ENCODE assay signal across 2 cellular contexts in the genomic region with DNA sequence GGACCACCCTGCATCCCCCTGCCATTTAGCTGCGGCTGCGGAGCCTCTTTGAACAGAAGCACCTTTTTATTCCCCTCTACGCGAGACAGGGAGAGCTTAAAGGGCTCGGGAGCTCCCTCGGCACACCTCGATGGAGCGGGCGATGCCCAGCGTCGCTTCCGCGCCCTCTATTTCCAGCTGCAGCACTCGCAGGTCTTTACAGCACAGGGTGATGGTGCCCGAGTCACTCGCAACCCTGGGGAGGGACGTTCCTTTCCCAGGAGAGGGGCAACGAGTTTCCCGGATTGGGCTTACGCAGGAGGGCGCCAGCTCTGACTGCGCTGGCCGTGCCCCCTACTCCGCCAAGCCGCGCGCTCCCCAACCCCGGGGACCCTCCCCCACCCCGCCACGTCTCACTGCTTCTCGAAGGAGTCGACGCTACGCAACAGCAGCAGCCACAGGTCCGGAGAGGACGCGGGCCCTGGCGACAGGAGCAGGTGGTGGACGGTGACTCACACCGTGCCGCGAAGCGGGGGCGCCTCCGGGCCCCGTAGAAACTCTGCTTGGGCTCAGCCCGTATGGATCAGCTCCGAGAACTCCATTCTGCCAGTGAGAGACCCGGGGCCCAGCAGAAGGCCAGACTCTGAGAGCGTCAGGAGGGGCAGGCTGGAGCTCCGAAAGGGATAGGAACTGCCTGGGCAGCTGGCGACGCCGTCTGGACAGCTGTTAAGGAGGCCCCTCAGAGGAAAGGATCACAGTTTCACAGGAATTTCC.
TF ChIP-seq lines count a peak whose summit lies in the region.

No MANE protein-coding gene starts in this region.

TF ChIP-seq in SK-N-SH, 30 proteins besides CTCF, POLR2A, EP300 and RAD21:
- TF ChIP-seq MAX (IDR thresholded peaks at IDR 0.05; ENCODE audit: low read depth): peak; percentile 75
- peak; percentile 28; the same call in 1 of the 2 replicates for TF ChIP-seq FOSL2 (IDR thresholded peaks at IDR 0.05; ENCODE audit: borderline replicate concordance, low read depth)
- no peak for TF ChIP-seq TEAD4 (IDR thresholded peaks at IDR 0.05; ENCODE audit: borderline replicate concordance, insufficient read depth)
- TF ChIP-seq, protein P1, sequence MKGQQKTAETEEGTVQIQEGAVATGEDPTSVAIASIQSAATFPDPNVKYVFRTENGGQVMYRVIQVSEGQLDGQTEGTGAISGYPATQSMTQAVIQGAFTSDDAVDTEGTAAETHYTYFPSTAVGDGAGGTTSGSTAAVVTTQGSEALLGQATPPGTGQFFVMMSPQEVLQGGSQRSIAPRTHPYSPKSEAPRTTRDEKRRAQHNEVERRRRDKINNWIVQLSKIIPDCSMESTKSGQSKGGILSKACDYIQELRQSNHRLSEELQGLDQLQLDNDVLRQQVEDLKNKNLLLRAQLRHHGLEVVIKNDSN (IDR thresholded peaks at IDR 0.05; ENCODE audit: borderline replicate concordance, low read depth): no peak
TF ChIP-seq in SK-N-SH: peak in this region for 2.

TF ChIP-seq in HepG2, 621 proteins besides CTCF, POLR2A, EP300 and RAD21 (continues in another document):
- TF ChIP-seq HOMEZ (CRISPR knock-in tag; IDR thresholded peaks at IDR 0.05; ENCODE audit: low read depth): no peak
- no peak for TF ChIP-seq MNT (IDR thresholded peaks at IDR 0.05)
- TF ChIP-seq STAT6 (CRISPR knock-in tag; IDR thresholded peaks at IDR 0.05; ENCODE audit: borderline replicate concordance): no peak
- no peak for TF ChIP-seq RFX5 (IDR thresholded peaks at IDR 0.05; ENCODE audit: low read depth, low read length)
- TF ChIP-seq, protein P2, sequence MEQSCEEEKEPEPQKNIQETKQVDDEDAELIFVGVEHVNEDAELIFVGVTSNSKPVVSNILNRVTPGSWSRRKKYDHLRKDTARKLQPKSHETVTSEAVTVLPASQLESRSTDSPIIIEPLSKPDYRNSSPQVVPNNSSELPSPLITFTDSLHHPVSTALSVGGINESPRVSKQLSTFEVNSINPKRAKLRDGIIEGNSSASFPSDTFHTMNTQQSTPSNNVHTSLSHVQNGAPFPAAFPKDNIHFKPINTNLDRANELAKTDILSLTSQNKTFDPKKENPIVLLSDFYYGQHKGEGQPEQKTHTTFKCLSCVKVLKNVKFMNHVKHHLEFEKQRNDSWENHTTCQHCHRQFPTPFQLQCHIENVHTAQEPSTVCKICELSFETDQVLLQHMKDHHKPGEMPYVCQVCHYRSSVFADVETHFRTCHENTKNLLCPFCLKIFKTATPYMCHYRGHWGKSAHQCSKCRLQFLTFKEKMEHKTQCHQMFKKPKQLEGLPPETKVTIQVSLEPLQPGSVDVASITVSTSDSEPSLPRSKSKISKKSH (CRISPR knock-in tag; IDR thresholded peaks at IDR 0.05; ENCODE audit: borderline replicate concordance): peak; percentile 63; the same call in 1 of the 2 replicates
- no peak for TF ChIP-seq SETDB1 (CRISPR knock-in tag; IDR thresholded peaks at IDR 0.05; ENCODE audit: borderline replicate concordance)
- no peak for TF ChIP-seq ZNF264 (CRISPR knock-in tag; IDR thresholded peaks at IDR 0.05)
- TF ChIP-seq FIP1L1 (IDR thresholded peaks at IDR 0.05; ENCODE audit: borderline replicate concordance, insufficient read depth, low read depth, low read length): no peak
- TF ChIP-seq CBX1 (IDR thresholded peaks at IDR 0.05; ENCODE audit: low read depth): peak; percentile 38
- TF ChIP-seq, protein P3, sequence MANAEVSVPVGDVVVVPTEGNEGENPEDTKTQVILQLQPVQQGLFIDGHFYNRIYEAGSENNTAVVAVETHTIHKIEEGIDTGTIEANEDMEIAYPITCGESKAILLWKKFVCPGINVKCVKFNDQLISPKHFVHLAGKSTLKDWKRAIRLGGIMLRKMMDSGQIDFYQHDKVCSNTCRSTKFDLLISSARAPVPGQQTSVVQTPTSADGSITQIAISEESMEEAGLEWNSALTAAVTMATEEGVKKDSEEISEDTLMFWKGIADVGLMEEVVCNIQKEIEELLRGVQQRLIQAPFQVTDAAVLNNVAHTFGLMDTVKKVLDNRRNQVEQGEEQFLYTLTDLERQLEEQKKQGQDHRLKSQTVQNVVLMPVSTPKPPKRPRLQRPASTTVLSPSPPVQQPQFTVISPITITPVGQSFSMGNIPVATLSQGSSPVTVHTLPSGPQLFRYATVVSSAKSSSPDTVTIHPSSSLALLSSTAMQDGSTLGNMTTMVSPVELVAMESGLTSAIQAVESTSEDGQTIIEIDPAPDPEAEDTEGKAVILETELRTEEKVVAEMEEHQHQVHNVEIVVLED (CRISPR knock-in tag; IDR thresholded peaks at IDR 0.05; ENCODE audit: borderline replicate concordance): no peak
- TF ChIP-seq ZFP36L1 (CRISPR knock-in tag; IDR thresholded peaks at IDR 0.05): peak; percentile 51; the same call in 1 of the 2 replicates
- TF ChIP-seq ZNF124 (CRISPR knock-in tag; IDR thresholded peaks at IDR 0.05): no peak; the same call in 1 of the 2 replicates
- peak; percentile 41; the same call in 1 of the 2 replicates for TF ChIP-seq JUN (CRISPR knock-in tag; IDR thresholded peaks at IDR 0.05)
- TF ChIP-seq RBM22 (optimal IDR thresholded peaks at IDR 0.05; ENCODE audit: low read length): no peak
- no peak for TF ChIP-seq ZBTB40 (IDR thresholded peaks at IDR 0.05)
- TF ChIP-seq ZBTB40 (CRISPR knock-in tag; IDR thresholded peaks at IDR 0.05): no peak
- peak; percentile 43; the same call in 1 of the 2 replicates for TF ChIP-seq POLR2G (IDR thresholded peaks at IDR 0.05; ENCODE audit: low read depth, low read length)
- no peak for TF ChIP-seq ZNF652 (CRISPR knock-in tag; IDR thresholded peaks at IDR 0.05; ENCODE audit: borderline replicate concordance, low read depth)
- TF ChIP-seq ZNF367 (CRISPR knock-in tag; IDR thresholded peaks at IDR 0.05; ENCODE audit: borderline replicate concordance): no peak
- no peak for TF ChIP-seq ZNF180 (CRISPR knock-in tag; IDR thresholded peaks at IDR 0.05; ENCODE audit: borderline replicate concordance, low read depth)
- no peak for TF ChIP-seq GTF3A (CRISPR knock-in tag; conservative IDR thresholded peaks at IDR 0.05)
- TF ChIP-seq REPIN1 (CRISPR knock-in tag; IDR thresholded peaks at IDR 0.05; ENCODE audit: borderline replicate concordance, low read depth): no peak
- no peak for TF ChIP-seq PTBP1 (IDR thresholded peaks at IDR 0.05; ENCODE audit: low read depth, low read length, poor library complexity, severe bottlenecking)
- no peak for TF ChIP-seq MBNL3 (CRISPR knock-in tag; conservative IDR thresholded peaks at IDR 0.05)
- no peak for TF ChIP-seq ZNF720 (CRISPR knock-in tag; IDR thresholded peaks at IDR 0.05)
- TF ChIP-seq, protein P4, sequence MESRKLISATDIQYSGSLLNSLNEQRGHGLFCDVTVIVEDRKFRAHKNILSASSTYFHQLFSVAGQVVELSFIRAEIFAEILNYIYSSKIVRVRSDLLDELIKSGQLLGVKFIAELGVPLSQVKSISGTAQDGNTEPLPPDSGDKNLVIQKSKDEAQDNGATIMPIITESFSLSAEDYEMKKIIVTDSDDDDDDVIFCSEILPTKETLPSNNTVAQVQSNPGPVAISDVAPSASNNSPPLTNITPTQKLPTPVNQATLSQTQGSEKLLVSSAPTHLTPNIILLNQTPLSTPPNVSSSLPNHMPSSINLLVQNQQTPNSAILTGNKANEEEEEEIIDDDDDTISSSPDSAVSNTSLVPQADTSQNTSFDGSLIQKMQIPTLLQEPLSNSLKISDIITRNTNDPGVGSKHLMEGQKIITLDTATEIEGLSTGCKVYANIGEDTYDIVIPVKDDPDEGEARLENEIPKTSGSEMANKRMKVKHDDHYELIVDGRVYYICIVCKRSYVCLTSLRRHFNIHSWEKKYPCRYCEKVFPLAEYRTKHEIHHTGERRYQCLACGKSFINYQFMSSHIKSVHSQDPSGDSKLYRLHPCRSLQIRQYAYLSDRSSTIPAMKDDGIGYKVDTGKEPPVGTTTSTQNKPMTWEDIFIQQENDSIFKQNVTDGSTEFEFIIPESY (CRISPR knock-in tag; IDR thresholded peaks at IDR 0.05): no peak
